ENCODE assay signal across 19 cellular contexts in the genomic region with DNA sequence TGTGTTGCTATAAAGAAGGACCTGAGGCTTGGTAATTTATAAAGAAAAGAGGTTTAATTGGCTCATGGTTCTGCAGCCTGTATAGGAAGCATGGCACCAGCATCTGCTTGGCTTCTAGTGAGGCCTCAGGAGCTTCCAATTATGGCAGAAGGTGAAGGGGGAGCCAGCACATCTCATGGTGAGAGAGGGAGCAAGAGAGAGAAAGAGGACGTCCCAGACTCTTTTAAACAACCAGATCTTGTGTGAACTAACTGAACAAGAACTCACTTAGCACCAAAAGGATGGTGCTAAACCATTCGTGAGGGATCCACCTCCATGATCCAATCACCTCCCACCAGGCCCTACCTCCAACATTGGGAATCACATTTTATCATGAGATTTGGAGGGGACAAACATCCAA. TPM values are rescaled to one million over a fixed set of nuclear protein-coding genes. Genes with fewer than 3 reads are reported as not detected.
"Had no signal": no experiment of that assay in that cellular context is flagged by ENCODE, and none has a peak within 500 bp of the region (broad histone marks: within the 10 kb centered on the region; RNA-seq: fewer than 3 reads in every experiment).

No MANE protein-coding gene starts in this region.

- H3K9me3 Mint-ChIP-seq: activated naive CD4-positive, alpha-beta T cell treated with anti-CD3 and anti-CD28 coated beads, Interleukin-2, amount 50 U/mL, for 24 hours; central memory CD8-positive, alpha-beta T cell; dendritic cell treated with granulocyte-macrophage colony-stimulating factor and Interleukin-4, amounts not matched to agents 40 ng/mL and 50 ng/mL, for 4 days; stimulated activated naive CD8-positive, alpha-beta T cell treated with anti-CD3 and anti-CD28 coated beads, Interleukin-15, amount 100 ng/mL, for 72 hours; T-helper 2 cell treated with Interferon-gamma antibody and Interleukin-4, amounts not matched to agents 5 μg/mL and 100 μg/mL, for 36 hours had no signal

- ATAC-seq: left lobe of liver; naive thymus-derived CD4-positive, alpha-beta T cell; pancreas; sciatic nerve; stimulated activated naive CD8-positive, alpha-beta T cell treated with anti-CD3 and anti-CD28 coated beads, Interleukin-15, amount 100 ng/mL, for 72 hours; upper lobe of right lung had no signal

- DNase-seq: activated CD4-positive, alpha-beta T cell treated with anti-CD3 and anti-CD28 coated beads, Interleukin-2, amount 10 ng/mL, durations not matched to agents 7 days and 5 days; activated CD4-positive, CD25-positive, alpha-beta regulatory T cell; activated CD8-positive, alpha-beta memory T cell treated with anti-CD3 and anti-CD28 coated beads for 24 hours; activated effector memory CD4-positive, alpha-beta T cell treated with Interleukin-2 at 50 U/mL for 16 hours; adrenal gland; erythroblast; naive thymus-derived CD4-positive, alpha-beta T cell; pancreas; spleen; stimulated activated naive CD8-positive, alpha-beta T cell treated with anti-CD3 and anti-CD28 coated beads, Interleukin-15, amount 100 ng/mL, for 72 hours; upper lobe of right lung had no signal

- H3K9me3 ChIP-seq: adrenal gland, pancreas, spleen, upper lobe of right lung had no signal

- H2AFZ ChIP-seq: hepatocyte had no signal

- H3K27ac Mint-ChIP-seq: activated CD4-positive, alpha-beta T cell treated with anti-CD3 and anti-CD28 coated beads, Interleukin-2, amount 10 ng/mL, durations not matched to agents 7 days and 5 days; dendritic cell treated with granulocyte-macrophage colony-stimulating factor and Interleukin-4, amounts not matched to agents 40 ng/mL and 50 ng/mL, for 4 days; T-helper 2 cell treated with Interferon-gamma antibody and Interleukin-4, amounts not matched to agents 5 μg/mL and 100 μg/mL, for 36 hours had no signal

- H3K4me3 ChIP-seq: adrenal gland, hepatocyte, pancreas, spleen, upper lobe of right lung had no signal

- H3K4me1 ChIP-seq: upper lobe of right lung had no signal

- H3K4me2 ChIP-seq: hepatocyte had no signal

- H3K27ac ChIP-seq: adrenal gland, hepatocyte, pancreas, spleen, upper lobe of right lung had no signal

- H3K4me3 Mint-ChIP-seq: activated CD4-positive, alpha-beta T cell treated with anti-CD3 and anti-CD28 coated beads, Interleukin-2, amount 10 ng/mL, durations not matched to agents 7 days and 5 days; activated naive CD4-positive, alpha-beta T cell treated with anti-CD3 and anti-CD28 coated beads, Interleukin-2, amount 50 U/mL, for 24 hours; central memory CD8-positive, alpha-beta T cell; dendritic cell treated with granulocyte-macrophage colony-stimulating factor and Interleukin-4, amounts not matched to agents 40 ng/mL and 50 ng/mL, for 4 days; naive thymus-derived CD4-positive, alpha-beta T cell; stimulated activated naive CD8-positive, alpha-beta T cell treated with anti-CD3 and anti-CD28 coated beads, Interleukin-15, amount 100 ng/mL, for 72 hours; T-helper 2 cell treated with Interferon-gamma antibody and Interleukin-4, amounts not matched to agents 5 μg/mL and 100 μg/mL, for 36 hours had no signal

- H3K27me3 ChIP-seq: adrenal gland, hepatocyte, pancreas, spleen, upper lobe of right lung had no signal

- H3K27me3 Mint-ChIP-seq: dendritic cell treated with granulocyte-macrophage colony-stimulating factor and Interleukin-4, amounts not matched to agents 40 ng/mL and 50 ng/mL, for 4 days; stimulated activated naive CD8-positive, alpha-beta T cell treated with anti-CD3 and anti-CD28 coated beads, Interleukin-15, amount 100 ng/mL, for 72 hours had no signal

- H3K79me2 ChIP-seq: hepatocyte had no signal

- H3K36me3 Mint-ChIP-seq: activated naive CD4-positive, alpha-beta T cell treated with anti-CD3 and anti-CD28 coated beads, Interleukin-2, amount 50 U/mL, for 24 hours had no signal

- FAIRE-seq: keratinocyte, pancreas had no signal

- H3K36me3 ChIP-seq: adrenal gland, pancreas, upper lobe of right lung had no signal

RNA-seq across cellular contexts. Expression of gene SYT16, which starts 56.4 kb away (rescaled TPM):
- total RNA-seq: activated CD4-positive, alpha-beta T cell treated with anti-CD3 and anti-CD28 coated beads, Interleukin-2, amount 10 ng/mL, durations not matched to agents 7 days and 5 days; naive thymus-derived CD4-positive, alpha-beta T cell; sciatic nerve had no signal
- polyA plus RNA-seq: naive thymus-derived CD4-positive, alpha-beta T cell had no signal
